ENCODE assay signal across 11 cellular contexts in the genomic region with DNA sequence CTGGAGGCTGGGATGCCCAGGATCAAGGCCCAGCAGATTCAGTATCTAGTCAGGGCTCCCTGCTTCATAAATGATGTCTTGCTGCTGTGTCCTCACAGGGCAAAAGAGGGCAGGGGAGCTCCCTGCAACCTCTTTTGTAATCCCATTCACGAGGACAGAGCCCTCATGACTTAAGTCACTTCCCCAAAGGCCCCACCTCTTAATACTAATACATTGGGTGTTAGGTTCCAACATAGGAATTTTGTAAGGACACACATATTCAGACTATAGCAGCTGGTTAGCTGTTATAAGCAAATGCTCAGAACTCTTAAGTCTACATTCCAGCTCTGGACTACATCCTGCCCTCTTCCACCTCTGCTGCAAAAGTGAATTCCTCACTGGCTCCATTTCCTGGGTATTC.
DNase-seq lines count a peak whose midpoint lies in the region; ATAC-seq and TF ChIP-seq lines count a peak whose summit lies in the region.
"Had no signal": no experiment of that assay in that cellular context is flagged by ENCODE, and none has a peak within 500 bp of the region (broad histone marks: within the 10 kb centered on the region; RNA-seq: fewer than 3 reads in every experiment).

No MANE protein-coding gene starts in this region.

- H3K27me3 ChIP-seq in KMS-11 (ENCODE audit: insufficient read depth, low read depth) (no peaks in the 10 kb centered on the region), gastroesophageal sphincter (no peaks in the 10 kb centered on the region), aorta (ENCODE audit: control insufficient read depth in 1 of 2, insufficient read depth in 2 of 2, low read length in 1 of 2) (no peaks in the 10 kb centered on the region)

- peaks cover 71% of the 10 kb centered on the region for H3K79me2 ChIP-seq in KMS-11 (ENCODE audit: insufficient read depth, low read depth)
- H3K79me2 ChIP-seq: parathyroid adenoma had no signal

- no peaks in the 10 kb centered on the region for H4K20me1 ChIP-seq in KMS-11 (ENCODE audit: insufficient read depth)

- H3K4me1 ChIP-seq in KMS-11 (ENCODE audit: low read depth, poor library complexity, severe bottlenecking) (peaks cover 97% of the 10 kb centered on the region), gastroesophageal sphincter (no peaks in the 10 kb centered on the region), aorta (ENCODE audit: control insufficient read depth in 1 of 2, insufficient read depth in 2 of 2, low read length in 2 of 2) (no peaks in the 10 kb centered on the region)
- H3K4me1 ChIP-seq: parathyroid adenoma had no signal

- intact Hi-C loops in aorta (cut with DNase I) = no loop called here

- H3K36me3 ChIP-seq in KMS-11 (ENCODE audit: insufficient read depth) = no peaks in the 10 kb centered on the region
- peaks cover 0 to 10% of the 10 kb centered on the region in 2 donors for H3K36me3 ChIP-seq in gastroesophageal sphincter
- H3K36me3 ChIP-seq in aorta (ENCODE audit: control insufficient read depth in 1 of 2, insufficient read depth in 2 of 2, low read length in 1 of 2) = peaks cover 0 to 1% of the 10 kb centered on the region in 2 donors

- no peak for TF ChIP-seq POLR2A in gastroesophageal sphincter (IDR thresholded peaks at IDR 0.05)

- TF ChIP-seq EP300 in gastroesophageal sphincter (IDR thresholded peaks at IDR 0.05) = no peak

- H2AFZ ChIP-seq in KMS-11 (ENCODE audit: low read depth) = no peak overlapping the region
- H2AFZ ChIP-seq: parathyroid adenoma, PC-9 had no signal

- H3K4me3 ChIP-seq in KMS-11 (IDR thresholded peaks at IDR 0.05; ENCODE audit: insufficient read depth, low read depth, low read length) (no peak overlapping the region), gastroesophageal sphincter (no peak overlapping the region), aorta (ENCODE audit: low read length in 2 of 2) (no peak overlapping the region)
- H3K4me3 ChIP-seq: PC-9 had no signal

- H3K4me2 ChIP-seq in KMS-11 = peak overlapping the region; percentile 83
- H3K4me2 ChIP-seq: PC-9 had no signal

- ATAC-seq in GM19463 (IDR thresholded peaks at IDR 0.05; ENCODE audit: unreplicated experiment) (peak; percentile 8), gastroesophageal sphincter (peak; percentile 64), aorta (ENCODE audit: low FRiP score) (no peak)

- DNase-seq in ELR (ENCODE audit: low read depth) (peak; percentile 47), SHP77 (lab: John Stamatoyannopoulos, UW) (no peak), GM13976 (ENCODE audit: low spot score) (no peak), aorta (no peak)
- DNase-seq in activated CD4-positive, alpha-beta T cell treated with anti-CD3 and anti-CD28 coated beads, Interleukin-2, amount 50 U/mL, for 48 hours = no peak
- DNase-seq: PC-9; stimulated activated naive CD8-positive, alpha-beta T cell treated with anti-CD3 and anti-CD28 coated beads, Interleukin-15, amount 100 ng/mL, for 72 hours had no signal

- H3K9me3 ChIP-seq in gastroesophageal sphincter (no peaks in the 10 kb centered on the region), aorta (ENCODE audit: control insufficient read depth, low read length) (no peaks in the 10 kb centered on the region)

- H3K9ac ChIP-seq in KMS-11 = peak overlapping the region; percentile 7; the same call in 1 of the 2 replicates
- H3K9ac ChIP-seq: parathyroid adenoma had no signal

- TF ChIP-seq CTCF in KMS-11 (conservative IDR thresholded peaks at IDR 0.05; ENCODE audit: low read depth, low read length) (no peak), gastroesophageal sphincter (IDR thresholded peaks at IDR 0.05) (no peak), GM13976 (IDR thresholded peaks at IDR 0.05; ENCODE audit: borderline replicate concordance, control extremely low read depth, extremely low read depth, insufficient read depth, missing control alignments) (no peak)

- WGBS in gastroesophageal sphincter (ENCODE audit: low coverage in 1 of 2), 2 donors = 33% methylated on average over 1 of the region's 1 CpG; no CpG with 5 or more reads in 1 of the 2 donors
- 71 to 79% methylated on average over 1 of the region's 1 CpG for WGBS in aorta, 2 donors

- H3K27ac ChIP-seq in KMS-11 (peak overlapping the region; percentile 82), gastroesophageal sphincter (no peak overlapping the region), aorta (ENCODE audit: low read depth in 1 of 2, low read length in 2 of 2) (no peak overlapping the region)
- H3K27ac ChIP-seq: parathyroid adenoma, PC-9 had no signal

- in situ Hi-C loops in GM13976 (cut with MboI; ENCODE audit: low sequenced_read_pairs, unreplicated experiment) = no loop called here
